Comparison of ENCODE assay signal across 8 cellular contexts in genomic region chr1:204363335-204364114, GRCh38. TPM values are rescaled to one million over a fixed set of nuclear protein-coding genes. Genes with fewer than 3 reads are reported as not detected.
DNase-seq lines count a peak whose midpoint lies in the region; ATAC-seq and TF ChIP-seq lines count a peak whose summit lies in the region.

No MANE protein-coding gene starts in this region.

- 2% methylated on average over 27 of the region's 27 CpGs for WGBS in liver

- no peaks in the 10 kb centered on the region for H3K27me3 ChIP-seq in liver (ENCODE audit: control insufficient read depth in 4 of 4, insufficient read depth in 4 of 4, low read length in 3 of 4)

- in situ Hi-C loops in G401 (cut with HindIII; ENCODE audit: low sequenced_read_pairs): no loop called here

- H3K36me3 ChIP-seq in liver (ENCODE audit: control insufficient read depth in 4 of 4, insufficient read depth in 3 of 4, low read depth in 1 of 4, low read length in 3 of 4): no peaks in the 10 kb centered on the region

- peak; percentile 99 for TF ChIP-seq CTCF in liver (IDR thresholded peaks at IDR 0.05; ENCODE audit: low read depth, low read length, missing input control)

- H3K9me3 ChIP-seq in liver (ENCODE audit: control insufficient read depth in 4 of 4, low read length in 3 of 4): no peaks in the 10 kb centered on the region

- peak overlapping the region; percentile 2 to 40 for H3K9ac ChIP-seq in liver (ENCODE audit: low read depth in 1 of 2, low read length in 2 of 2)

- peaks cover 0 to 17% (median 5%) of the 10 kb centered on the region in 4 donors for H3K4me1 ChIP-seq in liver (ENCODE audit: control insufficient read depth in 4 of 4, insufficient read depth in 4 of 4, low read length in 3 of 4)

- peak; percentile 96 to 99 for TF ChIP-seq RAD21 in liver (IDR thresholded peaks at IDR 0.05)

- H3K4me3 ChIP-seq in liver (ENCODE audit: low read depth in 1 of 3, low read length in 3 of 3): peak overlapping the region; percentile 37 to 47 (median 42)

- peak; percentile 87 for DNase-seq in G401 (ENCODE audit: low spot score)
- DNase-seq in NCI-H510A treated with DMSO at 0.1 percent for 48 hours (lab: John Stamatoyannopoulos, UW): peak; percentile 87
- peak; percentile 61 to 73 for DNase-seq in activated CD4-positive, alpha-beta T cell treated with anti-CD3 and anti-CD28 coated beads, Interleukin-2, amount 50 U/mL, for 24 hours (ENCODE audit: low read depth in 1 of 2, low spot score in 1 of 2)
- peak; percentile 52 to 81 for DNase-seq in dermis microvascular lymphatic vessel endothelial cell (ENCODE audit: low read depth in 2 of 2)
- DNase-seq in stimulated activated CD4-positive, alpha-beta T cell treated with anti-CD3 and anti-CD28 coated beads, Interleukin-4, amount 100 ng/mL, for 1 hour: peak; percentile 67

- ATAC-seq in HG03280 (IDR thresholded peaks at IDR 0.05; ENCODE audit: unreplicated experiment) (peak; percentile 60), GM21619 (IDR thresholded peaks at IDR 0.05; ENCODE audit: unreplicated experiment) (no peak)

- H3K27ac ChIP-seq in liver (ENCODE audit: low read depth in 1 of 2, low read length in 2 of 2): peak overlapping the region; percentile 33 to 51

TF ChIP-seq in liver, 16 proteins besides CTCF, POLR2A, EP300 and RAD21:
- no peak for TF ChIP-seq TAF1 (conservative IDR thresholded peaks at IDR 0.05)
- no peak for TF ChIP-seq HNF4G (IDR thresholded peaks at IDR 0.05)
- TF ChIP-seq HNF4A (conservative IDR thresholded peaks at IDR 0.05): peak in 1 of 2 donors; percentile 3
- TF ChIP-seq GABPA (IDR thresholded peaks at IDR 0.05 in 1 of 2, conservative IDR thresholded peaks at IDR 0.05 in 1 of 2): peak in 1 of 2 donors; percentile 46
- TF ChIP-seq FOXA1 (IDR thresholded peaks at IDR 0.05): no peak
- TF ChIP-seq YY1 (IDR thresholded peaks at IDR 0.05): no peak
- TF ChIP-seq RXRA (IDR thresholded peaks at IDR 0.05): peak; percentile 20 to 25
- no peak for TF ChIP-seq SP1 (IDR thresholded peaks at IDR 0.05)
- TF ChIP-seq MAX (IDR thresholded peaks at IDR 0.05): peak; percentile 11
- peak in 1 of 2 donors; percentile 39 for TF ChIP-seq EGR1 (IDR thresholded peaks at IDR 0.05; ENCODE audit: low read depth in 2 of 2)
- TF ChIP-seq ATF3 (IDR thresholded peaks at IDR 0.05): no peak
- TF ChIP-seq NR2F2 (IDR thresholded peaks at IDR 0.05): no peak
- TF ChIP-seq ZBTB33 (IDR thresholded peaks at IDR 0.05): no peak

RNA-seq across cellular contexts. Expression of gene PLEKHA6, which starts 3.8 kb away (rescaled TPM):
- total RNA-seq in G401 (2014; rRNA removed; shearing (Covaris generic)): not detected in 2 replicates
- total RNA-seq in dermis microvascular lymphatic vessel endothelial cell (0.89 and 1.5 TPM in 2 replicates), liver (10 to 100 TPM in 1 of 2 donors, 1 to 10 TPM in 1; 5.3 to 12.8 TPM)
- polyA plus RNA-seq in liver: 1 to 10 TPM; 6.7 to 8.5 TPM

RNA-seq across cellular contexts. Expression of gene PPP1R15B, which starts 48.1 kb away (rescaled TPM):
- 16.4 and 30.7 TPM in 2 replicates for total RNA-seq in G401 (2014; rRNA removed; shearing (Covaris generic))
- total RNA-seq in dermis microvascular lymphatic vessel endothelial cell: 17.5 and 21.1 TPM in 2 replicates
- 10 to 100 TPM; 36.7 to 54.0 TPM for total RNA-seq in liver
- polyA plus RNA-seq in liver: 10 to 100 TPM; 13.0 to 15.5 TPM
